7 cellular contexts compared by ENCODE assay signal in genomic region chr10:132726951-132727350, GRCh38. TPM values are rescaled to one million over a fixed set of nuclear protein-coding genes. Genes with fewer than 3 reads are reported as not detected.
"Had no signal": no experiment of that assay in that cellular context is flagged by ENCODE, and none has a peak within 500 bp of the region (broad histone marks: within the 10 kb centered on the region; RNA-seq: fewer than 3 reads in every experiment).

No MANE protein-coding gene starts in this region.

- DNase-seq: IMR-90, KBM-7 had no signal

- H3K4me3 Mint-ChIP-seq: IgD-negative memory B cell had no signal

- ATAC-seq: HepG2, K562 had no signal

- H3K9me3 Mint-ChIP-seq: IgD-negative memory B cell had no signal

- H3K27ac Mint-ChIP-seq: IgD-negative memory B cell had no signal

RNA-seq across cellular contexts. Expression of gene NKX6-2, which starts 59.0 kb away (rescaled TPM):
- total RNA-seq: HepG2, HT-29, HT1080, IMR-90, K562 had no signal
